ENCODE assay signal across 10 cellular contexts in genomic region chr2:27714851-27715291, GRCh38. TPM values are rescaled to one million over a fixed set of nuclear protein-coding genes. Genes with fewer than 3 reads are reported as not detected.
DNase-seq lines count a peak whose midpoint lies in the region; ATAC-seq and TF ChIP-seq lines count a peak whose summit lies in the region.
"Had no signal": no experiment of that assay in that cellular context is flagged by ENCODE, and none has a peak within 500 bp of the region (broad histone marks: within the 10 kb centered on the region; RNA-seq: fewer than 3 reads in every experiment).

No MANE protein-coding gene starts in this region.

- intact Hi-C loops in dendritic cell treated with granulocyte-macrophage colony-stimulating factor and Interleukin-4, amounts not matched to agents 40 ng/mL and 50 ng/mL, for 4 days (cut with micrococcal nuclease) = no loop called here

- no peaks in the 10 kb centered on the region for H3K36me3 Mint-ChIP-seq in activated naive CD4-positive, alpha-beta T cell treated with anti-CD3 and anti-CD28 coated beads, Interleukin-2, amount 10 ng/mL, durations not matched to agents 7 days and 5 days
- H3K36me3 Mint-ChIP-seq in dendritic cell treated with granulocyte-macrophage colony-stimulating factor and Interleukin-4, amounts not matched to agents 40 ng/mL and 50 ng/mL, for 4 days (ENCODE audit: low read depth) = no peaks in the 10 kb centered on the region
- no peaks in the 10 kb centered on the region for H3K36me3 Mint-ChIP-seq in mesothelial cell of epicardium
- H3K36me3 Mint-ChIP-seq: activated naive CD4-positive, alpha-beta T cell treated with anti-CD3 and anti-CD28 coated beads, Interleukin-2, amount 50 U/mL, for 72 hours had no signal

- H3K27me3 Mint-ChIP-seq in activated naive CD4-positive, alpha-beta T cell treated with anti-CD3 and anti-CD28 coated beads, Interleukin-2, amount 10 ng/mL, durations not matched to agents 7 days and 5 days = peaks cover 58% of the 10 kb centered on the region
- H3K27me3 Mint-ChIP-seq in dendritic cell treated with granulocyte-macrophage colony-stimulating factor and Interleukin-4, amounts not matched to agents 40 ng/mL and 50 ng/mL, for 4 days = peaks cover 37% of the 10 kb centered on the region
- H3K27me3 Mint-ChIP-seq in mesothelial cell of epicardium (ENCODE audit: low read depth) = no peaks in the 10 kb centered on the region

- no peak for DNase-seq in activated naive CD4-positive, alpha-beta T cell treated with anti-CD3 and anti-CD28 coated beads, Interleukin-2, amount 10 ng/mL, durations not matched to agents 7 days and 5 days
- DNase-seq in activated naive CD4-positive, alpha-beta T cell (lab: John Stamatoyannopoulos, UW) = no peak
- no peak for DNase-seq in mesothelial cell of epicardium (ENCODE audit: low spot score in 2 of 2, unreplicated experiment in 2 of 2)
- DNase-seq in upper lobe of left lung = no peak
- no peak for DNase-seq in KG1 (lab: John Stamatoyannopoulos, UW)
- DNase-seq: NCI-H2029 treated with DMSO at 0.1 percent for 48 hours had no signal

- 76 to 87% methylated on average over 15 to 18 of the region's 19 CpGs for WGBS in upper lobe of left lung, 2 donors

- TF ChIP-seq CTCF in mesothelial cell of epicardium (IDR thresholded peaks at IDR 0.05; ENCODE audit: unreplicated experiment) (no peak), upper lobe of left lung (IDR thresholded peaks at IDR 0.05) (no peak)

- H3K27ac ChIP-seq in upper lobe of left lung = peak overlapping the region; percentile 68 to 85 (median 76)

- TF ChIP-seq EP300 in upper lobe of left lung (IDR thresholded peaks at IDR 0.05) = no peak

- CTCF ChIA-PET in activated naive CD4-positive, alpha-beta T cell treated with anti-CD3 and anti-CD28 coated beads, Interleukin-2, amount 10 ng/mL, durations not matched to agents 7 days and 5 days (lab: Charles Lee) = interaction anchor here (1.2 to 1.5 kb wide), 2 partner anchors 8 to 11 kb away, joined by 3 to 4 read pairs; no protein-coding TSS in a partner anchor

- H3K4me3 Mint-ChIP-seq in activated naive CD4-positive, alpha-beta T cell treated with anti-CD3 and anti-CD28 coated beads, Interleukin-2, amount 10 ng/mL, durations not matched to agents 7 days and 5 days = peak overlapping the region; percentile 29
- peak overlapping the region; percentile 49 for H3K4me3 Mint-ChIP-seq in dendritic cell treated with granulocyte-macrophage colony-stimulating factor and Interleukin-4, amounts not matched to agents 40 ng/mL and 50 ng/mL, for 4 days
- peak overlapping the region; percentile 58 for H3K4me3 Mint-ChIP-seq in mesothelial cell of epicardium

- H3K4me1 ChIP-seq in upper lobe of left lung = peaks cover 12 to 26% (median 21%) of the 10 kb centered on the region in 4 donors

- H3K36me3 ChIP-seq in upper lobe of left lung = no peaks in the 10 kb centered on the region

- ATAC-seq in upper lobe of left lung (ENCODE audit: low FRiP score in 2 of 2) (no peak), HG03378 (IDR thresholded peaks at IDR 0.05; ENCODE audit: unreplicated experiment) (no peak), HG03097 (IDR thresholded peaks at IDR 0.05; ENCODE audit: low FRiP score, unreplicated experiment) (no peak)

- no peaks in the 10 kb centered on the region for H3K9me3 ChIP-seq in upper lobe of left lung

- H3K4me3 ChIP-seq in upper lobe of left lung = peak overlapping the region in 3 of 4 donors; percentile 40 to 52 (median 47)

- TF ChIP-seq POLR2A in upper lobe of left lung (IDR thresholded peaks at IDR 0.05) = no peak

- peak overlapping the region; percentile 67 for H3K27ac Mint-ChIP-seq in activated naive CD4-positive, alpha-beta T cell treated with anti-CD3 and anti-CD28 coated beads, Interleukin-2, amount 10 ng/mL, durations not matched to agents 7 days and 5 days
- no peak overlapping the region for H3K27ac Mint-ChIP-seq in dendritic cell treated with granulocyte-macrophage colony-stimulating factor and Interleukin-4, amounts not matched to agents 40 ng/mL and 50 ng/mL, for 4 days
- peak overlapping the region; percentile 4 for H3K27ac Mint-ChIP-seq in mesothelial cell of epicardium

- no peaks in the 10 kb centered on the region for H3K9me3 Mint-ChIP-seq in activated naive CD4-positive, alpha-beta T cell treated with anti-CD3 and anti-CD28 coated beads, Interleukin-2, amount 10 ng/mL, durations not matched to agents 7 days and 5 days
- no peaks in the 10 kb centered on the region for H3K9me3 Mint-ChIP-seq in dendritic cell treated with granulocyte-macrophage colony-stimulating factor and Interleukin-4, amounts not matched to agents 40 ng/mL and 50 ng/mL, for 4 days
- no peaks in the 10 kb centered on the region for H3K9me3 Mint-ChIP-seq in mesothelial cell of epicardium
- H3K9me3 Mint-ChIP-seq: activated naive CD4-positive, alpha-beta T cell treated with anti-CD3 and anti-CD28 coated beads, Interleukin-2, amount 50 U/mL, for 72 hours had no signal

- H3K4me1 Mint-ChIP-seq in activated naive CD4-positive, alpha-beta T cell treated with anti-CD3 and anti-CD28 coated beads, Interleukin-2, amount 10 ng/mL, durations not matched to agents 7 days and 5 days = peaks cover 35% of the 10 kb centered on the region
- peaks cover 31% of the 10 kb centered on the region for H3K4me1 Mint-ChIP-seq in dendritic cell treated with granulocyte-macrophage colony-stimulating factor and Interleukin-4, amounts not matched to agents 40 ng/mL and 50 ng/mL, for 4 days (ENCODE audit: low read depth)
- H3K4me1 Mint-ChIP-seq in mesothelial cell of epicardium = peaks cover 14% of the 10 kb centered on the region

- H3K27me3 ChIP-seq in upper lobe of left lung = peaks cover 0 to 11% (median 0%) of the 10 kb centered on the region in 4 donors

RNA-seq across cellular contexts. Expression of gene SLC4A1AP, which starts 51.2 kb away (rescaled TPM):
- total RNA-seq in mesothelial cell of epicardium = 18.8 to 20.0 TPM (median 19.1 TPM) in 3 replicates
- total RNA-seq in upper lobe of left lung = 10 to 100 TPM; 15.8 to 44.0 (median 21.6) TPM

RNA-seq across cellular contexts. Expression of gene SUPT7L, which starts 51.5 kb away (rescaled TPM):
- 40.6 to 42.6 TPM (median 41.2 TPM) in 3 replicates for total RNA-seq in mesothelial cell of epicardium
- 10 to 100 TPM; 22.2 to 70.2 (median 25.0) TPM for total RNA-seq in upper lobe of left lung

RNA-seq across cellular contexts. Expression of gene MRPL33, which starts 56.6 kb away (rescaled TPM):
- 48.3 to 54.5 TPM (median 54.4 TPM) in 3 replicates for total RNA-seq in mesothelial cell of epicardium
- 100 to 1,000 TPM in 2 of 6 donors, 10 to 100 TPM in 4; 54.5 to 122 (median 72.4) TPM for total RNA-seq in upper lobe of left lung
